10 cellular contexts compared by ENCODE assay signal in genomic region chr1:110548381-110548780, GRCh38. TPM values are rescaled to one million over a fixed set of nuclear protein-coding genes. Genes with fewer than 3 reads are reported as not detected.
A peak's percentile ranks its signal among the peaks of the same experiment; 100 is the strongest.
DNase-seq lines count a peak whose midpoint lies in the region; ATAC-seq, FAIRE-seq and TF ChIP-seq lines count a peak whose summit lies in the region.
"Had no signal": no experiment of that assay in that cellular context is flagged by ENCODE, and none has a peak within 500 bp of the region (broad histone marks: within the 10 kb centered on the region; RNA-seq: fewer than 3 reads in every experiment).

No MANE protein-coding gene starts in this region.

- H3K4me1 Mint-ChIP-seq in activated CD4-positive, alpha-beta memory T cell treated with anti-CD3 and anti-CD28 coated beads, Interleukin-2, amount 10 ng/mL, durations not matched to agents 7 days and 5 days, result no peaks in the 10 kb centered on the region

- POLR2A ChIA-PET in activated CD4-positive, alpha-beta memory T cell treated with anti-CD3 and anti-CD28 coated beads, Interleukin-2, amount 10 ng/mL, durations not matched to agents 7 days and 5 days (lab: Charles Lee), result no interaction called here

- DNase-seq in stimulated activated CD4-positive, alpha-beta T cell treated with anti-CD3 and anti-CD28 coated beads, Interleukin-15, amount 100 ng/mL, for 24 hours, result peak; percentile 10
- DNase-seq in stimulated activated CD4-positive, alpha-beta T cell treated with anti-CD3 and anti-CD28 coated beads, Interleukin-4, amount 100 ng/mL, for 1 hour, result no peak
- DNase-seq in NCI-H774 (lab: John Stamatoyannopoulos, UW) (peak; percentile 17), fibroblast of pulmonary artery (ENCODE audit: low read depth) (peak; percentile 21), urothelium cell line (ENCODE audit: low spot score) (peak; percentile 57), cortex of kidney (lab: John Stamatoyannopoulos, UW) (no peak)
- DNase-seq in activated CD4-positive, alpha-beta memory T cell treated with anti-CD3 and anti-CD28 coated beads, Interleukin-2, amount 10 ng/mL, durations not matched to agents 7 days and 5 days, result no peak

- no peaks in the 10 kb centered on the region for H3K9me3 Mint-ChIP-seq in activated CD4-positive, alpha-beta memory T cell treated with anti-CD3 and anti-CD28 coated beads, Interleukin-2, amount 10 ng/mL, durations not matched to agents 7 days and 5 days

- peaks cover 28% of the 10 kb centered on the region for H3K27me3 Mint-ChIP-seq in activated CD4-positive, alpha-beta memory T cell treated with anti-CD3 and anti-CD28 coated beads, Interleukin-2, amount 10 ng/mL, durations not matched to agents 7 days and 5 days

- no peak for FAIRE-seq in urothelium cell line (lab: Jason Lieb, UNC)

- no peak overlapping the region for H3K4me3 Mint-ChIP-seq in activated CD4-positive, alpha-beta memory T cell treated with anti-CD3 and anti-CD28 coated beads, Interleukin-2, amount 10 ng/mL, durations not matched to agents 7 days and 5 days

- no peak overlapping the region for H3K4me3 ChIP-seq in fibroblast of pulmonary artery (replicated peaks; ENCODE audit: low read depth, low read length)
- H3K4me3 ChIP-seq: SK-N-MC had no signal

- no peak overlapping the region for H3K27ac Mint-ChIP-seq in activated CD4-positive, alpha-beta memory T cell treated with anti-CD3 and anti-CD28 coated beads, Interleukin-2, amount 10 ng/mL, durations not matched to agents 7 days and 5 days

- CTCF ChIA-PET in activated CD4-positive, alpha-beta memory T cell treated with anti-CD3 and anti-CD28 coated beads, Interleukin-2, amount 10 ng/mL, durations not matched to agents 7 days and 5 days (lab: Charles Lee), result interaction anchor here (2.0 kb wide), 1 partner anchor 217 kb away, joined by 6 read pairs; no protein-coding TSS in a partner anchor

- TF ChIP-seq CTCF in fibroblast of pulmonary artery (IDR thresholded peaks at IDR 0.05; ENCODE audit: low read length, missing control alignments), result peak; percentile 43

- H3K36me3 Mint-ChIP-seq in activated CD4-positive, alpha-beta memory T cell treated with anti-CD3 and anti-CD28 coated beads, Interleukin-2, amount 10 ng/mL, durations not matched to agents 7 days and 5 days (ENCODE audit: low read depth), result no peaks in the 10 kb centered on the region

- ATAC-seq in GM18867 (IDR thresholded peaks at IDR 0.05; ENCODE audit: unreplicated experiment), result no peak

RNA-seq across cellular contexts. Expression of gene KCNA10, which starts 29.4 kb away (rescaled TPM):
- not detected for total RNA-seq in activated CD4-positive, alpha-beta memory T cell treated with anti-CD3 and anti-CD28 coated beads, Interleukin-2, amount 10 ng/mL, durations not matched to agents 7 days and 5 days
- total RNA-seq: fibroblast of lung had no signal

RNA-seq across cellular contexts. Expression of gene KCNA2, which starts 57.8 kb away (rescaled TPM):
- 1 to 10 TPM; 5.9 to 6.6 TPM for total RNA-seq in activated CD4-positive, alpha-beta memory T cell treated with anti-CD3 and anti-CD28 coated beads, Interleukin-2, amount 10 ng/mL, durations not matched to agents 7 days and 5 days

Comparison
In these comparisons a context has a peak if more than half of its experiments do, and no peak if none do; other contexts are left out.
1. DNase-seq: peak in stimulated activated CD4-positive, alpha-beta T cell treated with anti-CD3 and anti-CD28 coated beads, Interleukin-15, amount 100 ng/mL, for 24 hours (single experiment), NCI-H774 (single experiment), fibroblast of pulmonary artery (single experiment) and urothelium cell line (single experiment); none in stimulated activated CD4-positive, alpha-beta T cell treated with anti-CD3 and anti-CD28 coated beads, Interleukin-4, amount 100 ng/mL, for 1 hour (single experiment), cortex of kidney (single experiment) and activated CD4-positive, alpha-beta memory T cell treated with anti-CD3 and anti-CD28 coated beads, Interleukin-2, amount 10 ng/mL, durations not matched to agents 7 days and 5 days (single experiment).